In the genomic region with DNA sequence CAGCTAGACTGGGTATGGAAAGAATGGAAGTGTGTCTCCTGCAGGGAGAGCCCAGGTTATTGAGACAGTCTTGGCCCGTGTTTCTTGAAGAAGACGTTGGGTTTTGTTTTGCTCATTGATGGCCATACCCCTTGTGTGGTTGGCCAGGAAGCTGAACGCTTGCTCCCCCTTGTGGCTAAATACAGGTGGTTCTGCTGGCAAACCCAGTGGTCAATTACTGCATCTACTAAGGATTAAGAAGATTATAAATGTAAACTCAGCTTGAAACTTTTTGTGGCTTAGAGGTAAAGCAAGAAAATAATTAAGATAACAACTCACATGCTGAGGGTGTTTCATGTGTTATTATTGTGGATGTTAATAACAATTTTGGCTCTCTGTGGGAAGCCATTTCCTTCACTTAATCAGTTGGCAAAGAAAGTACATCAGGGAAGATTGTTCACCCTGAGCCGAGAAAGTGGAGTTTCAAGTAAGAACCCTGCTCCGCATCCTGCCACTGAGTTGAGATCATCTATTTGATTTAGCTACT, we compare ENCODE assay signal across 9 cellular contexts.
DNase-seq lines count a peak whose midpoint lies in the region; ATAC-seq and TF ChIP-seq lines count a peak whose summit lies in the region.
"Had no signal": no experiment of that assay in that cellular context is flagged by ENCODE, and none has a peak within 500 bp of the region (broad histone marks: within the 10 kb centered on the region; RNA-seq: fewer than 3 reads in every experiment).

No MANE protein-coding gene starts in this region.

- no peaks in the 10 kb centered on the region for H3K79me2 ChIP-seq in osteoblast (ENCODE audit: insufficient read depth, low read length)

- H3K36me3 ChIP-seq in CD4-positive, alpha-beta memory T cell (ENCODE audit: insufficient read depth, low read length) = no peaks in the 10 kb centered on the region
- H3K36me3 ChIP-seq in NT2/D1 (ENCODE audit: insufficient read depth, insufficient read length, low read length) = no peaks in the 10 kb centered on the region
- no peaks in the 10 kb centered on the region for H3K36me3 ChIP-seq in osteoblast (ENCODE audit: insufficient read depth, low read length)
- no peaks in the 10 kb centered on the region for H3K36me3 ChIP-seq in uterus

- no peaks in the 10 kb centered on the region for H4K20me1 ChIP-seq in osteoblast (ENCODE audit: insufficient read depth, low read length)

- peak overlapping the region in 3 of 8 donors; percentile 22 to 69 (median 38) for H3K4me3 Mint-ChIP-seq in CD4-positive, alpha-beta memory T cell
- H3K4me3 Mint-ChIP-seq: T-helper 1 cell treated with Interleukin-12 subunit alpha and Interleukin-12 subunit beta and Interleukin-4 antibody, amounts not matched to agents 30 μg/mL and 1 μg/mL, for 36 hours had no signal

- POLR2A ChIA-PET in CD4-positive, alpha-beta memory T cell (lab: Charles Lee; ENCODE audit: partially characterized antibody) = no interaction called here

- peak overlapping the region; percentile 43 for H2AFZ ChIP-seq in osteoblast (ENCODE audit: low read length)

- DNase-seq in CD4-positive, alpha-beta memory T cell = peak in 4 of 5 donors; percentile 24 to 33 (median 31)
- DNase-seq in HPDE6-E6E7 (ENCODE audit: extremely low spot score) = peak; percentile 70
- DNase-seq in NT2/D1 (ENCODE audit: low read depth, low spot score) = peak; percentile 49
- peak; percentile 35 for DNase-seq in activated T-cell treated with anti-CD3 and anti-CD28 coated beads, Interleukin-2, amount 50 U/mL, for 1 hour
- peak; percentile 66 for DNase-seq in foreskin melanocyte
- DNase-seq in osteoblast (ENCODE audit: insufficient read length, low spot score, missing footprints) = peak; percentile 96
- DNase-seq in uterus = peak; percentile 47 to 57

- H3K9me3 ChIP-seq in CD4-positive, alpha-beta memory T cell (ENCODE audit: control insufficient read depth in 1 of 2, low read length in 2 of 2) = no peaks in the 10 kb centered on the region
- H3K9me3 ChIP-seq in NT2/D1 (ENCODE audit: insufficient read depth, low read length) = no peaks in the 10 kb centered on the region
- no peaks in the 10 kb centered on the region for H3K9me3 ChIP-seq in osteoblast (ENCODE audit: low read depth, low read length)
- no peaks in the 10 kb centered on the region for H3K9me3 ChIP-seq in uterus

- H3K27ac ChIP-seq in CD4-positive, alpha-beta memory T cell (ENCODE audit: low read depth, low read length) = no peak overlapping the region
- no peak overlapping the region for H3K27ac ChIP-seq in osteoblast (ENCODE audit: low read depth, low read length)
- no peak overlapping the region for H3K27ac ChIP-seq in uterus

- H3K4me2 ChIP-seq in osteoblast (ENCODE audit: insufficient read depth, low read length) = peak overlapping the region; percentile 80

- H3K36me3 Mint-ChIP-seq in CD4-positive, alpha-beta memory T cell = no peaks in the 10 kb centered on the region

- CTCF ChIA-PET in CD4-positive, alpha-beta memory T cell (lab: Charles Lee; ENCODE audit: partially characterized antibody) = interaction anchor here (0.7 to 1.5 kb wide), 7 partner anchors 10 to 254 kb away, joined by 3 to 5 read pairs (median 3); a partner anchor contains a TSS

- intact Hi-C loops in CD4-positive, alpha-beta memory T cell (cut with micrococcal nuclease) = loop anchor here (5.0 kb wide), 2 partner anchors 94 to 254 kb away; a partner anchor contains a TSS
- intact Hi-C loops in uterus (cut with DNase I; ENCODE audit: low total_unique reads) = no loop called here

- H3K4me1 Mint-ChIP-seq in CD4-positive, alpha-beta memory T cell = peaks cover 5 to 17% (median 12%) of the 10 kb centered on the region in 4 donors

- peaks cover 7% of the 10 kb centered on the region for H3K4me1 ChIP-seq in CD4-positive, alpha-beta memory T cell (ENCODE audit: insufficient read depth, low read length)
- H3K4me1 ChIP-seq in NT2/D1 (ENCODE audit: insufficient read depth, insufficient read length) (no peaks in the 10 kb centered on the region), osteoblast (ENCODE audit: insufficient read depth, low read length) (peaks cover 12% of the 10 kb centered on the region), uterus (no peaks in the 10 kb centered on the region)

- peak; percentile 81 for ATAC-seq in GM19351 (IDR thresholded peaks at IDR 0.05; ENCODE audit: unreplicated experiment)

- peaks cover 10 to 14% of the 10 kb centered on the region in 2 donors for H3K27me3 Mint-ChIP-seq in CD4-positive, alpha-beta memory T cell

- TF ChIP-seq POLR2A in uterus (IDR thresholded peaks at IDR 0.05) = no peak

- H3K9ac ChIP-seq in NT2/D1 (ENCODE audit: insufficient read length, low read depth) = no peak overlapping the region

- H3K4me3 ChIP-seq in CD4-positive, alpha-beta memory T cell (ENCODE audit: low read length in 2 of 2) = no peak overlapping the region
- no peak overlapping the region for H3K4me3 ChIP-seq in NT2/D1 (ENCODE audit: insufficient read length, low read depth)
- peak overlapping the region; percentile 60 for H3K4me3 ChIP-seq in osteoblast (ENCODE audit: insufficient read depth, low read length)
- no peak overlapping the region for H3K4me3 ChIP-seq in uterus

- H3K27ac Mint-ChIP-seq in CD4-positive, alpha-beta memory T cell = no peak overlapping the region
- H3K27ac Mint-ChIP-seq: T-helper 1 cell treated with Interleukin-12 subunit alpha and Interleukin-12 subunit beta and Interleukin-4 antibody, amounts not matched to agents 30 μg/mL and 1 μg/mL, for 36 hours had no signal

- peak; percentile 92 for TF ChIP-seq CTCF in osteoblast (IDR thresholded peaks at IDR 0.05; ENCODE audit: extremely low read depth, low read depth, low read length)
- TF ChIP-seq CTCF in uterus (IDR thresholded peaks at IDR 0.05) = peak; percentile 52 to 73 (median 58)

- no peaks in the 10 kb centered on the region for H3K27me3 ChIP-seq in CD4-positive, alpha-beta memory T cell (ENCODE audit: insufficient read depth, low read length)
- H3K27me3 ChIP-seq in NT2/D1 (ENCODE audit: insufficient read depth, insufficient read length) = no peaks in the 10 kb centered on the region
- H3K27me3 ChIP-seq in osteoblast (ENCODE audit: insufficient read depth, low read length) = peaks cover 26% of the 10 kb centered on the region
- no peaks in the 10 kb centered on the region for H3K27me3 ChIP-seq in uterus

- no peaks in the 10 kb centered on the region for H3K9me3 Mint-ChIP-seq in CD4-positive, alpha-beta memory T cell
- H3K9me3 Mint-ChIP-seq: T-helper 1 cell treated with Interleukin-12 subunit alpha and Interleukin-12 subunit beta and Interleukin-4 antibody, amounts not matched to agents 30 μg/mL and 1 μg/mL, for 36 hours had no signal

Comparison
In these comparisons a context has a peak if more than half of its experiments do, and no peak if none do; other contexts are left out.
1. DNase-seq: peak in every context shown above with its lines; median percentile 96 in osteoblast; 70 in HPDE6-E6E7; 66 in foreskin melanocyte; 52 in uterus; 49 in NT2/D1; 35 in activated T-cell treated with anti-CD3 and anti-CD28 coated beads, Interleukin-2, amount 50 U/mL, for 1 hour; 31 in CD4-positive, alpha-beta memory T cell.